In genomic region chr2:68828887-68829708, GRCh38 we compare ENCODE assay signal across 1 cellular context.
A peak's percentile ranks its signal among the peaks of the same experiment; 100 is the strongest.
TF ChIP-seq lines count a peak whose summit lies in the region.

No MANE protein-coding gene starts in this region.

TF ChIP-seq in K562, 482 proteins besides CTCF, POLR2A, EP300 and RAD21 (continued from another document):
- no peak for TF ChIP-seq IRF9 (tag; IDR thresholded peaks at IDR 0.05)
- TF ChIP-seq STAT5A (IDR thresholded peaks at IDR 0.05; ENCODE audit: borderline replicate concordance, low read length): no peak
- TF ChIP-seq, protein P1, sequence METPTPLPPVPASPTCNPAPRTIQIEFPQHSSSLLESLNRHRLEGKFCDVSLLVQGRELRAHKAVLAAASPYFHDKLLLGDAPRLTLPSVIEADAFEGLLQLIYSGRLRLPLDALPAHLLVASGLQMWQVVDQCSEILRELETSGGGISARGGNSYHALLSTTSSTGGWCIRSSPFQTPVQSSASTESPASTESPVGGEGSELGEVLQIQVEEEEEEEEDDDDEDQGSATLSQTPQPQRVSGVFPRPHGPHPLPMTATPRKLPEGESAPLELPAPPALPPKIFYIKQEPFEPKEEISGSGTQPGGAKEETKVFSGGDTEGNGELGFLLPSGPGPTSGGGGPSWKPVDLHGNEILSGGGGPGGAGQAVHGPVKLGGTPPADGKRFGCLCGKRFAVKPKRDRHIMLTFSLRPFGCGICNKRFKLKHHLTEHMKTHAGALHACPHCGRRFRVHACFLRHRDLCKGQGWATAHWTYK (CRISPR knock-in tag; IDR thresholded peaks at IDR 0.05): no peak
- TF ChIP-seq, protein P2, sequence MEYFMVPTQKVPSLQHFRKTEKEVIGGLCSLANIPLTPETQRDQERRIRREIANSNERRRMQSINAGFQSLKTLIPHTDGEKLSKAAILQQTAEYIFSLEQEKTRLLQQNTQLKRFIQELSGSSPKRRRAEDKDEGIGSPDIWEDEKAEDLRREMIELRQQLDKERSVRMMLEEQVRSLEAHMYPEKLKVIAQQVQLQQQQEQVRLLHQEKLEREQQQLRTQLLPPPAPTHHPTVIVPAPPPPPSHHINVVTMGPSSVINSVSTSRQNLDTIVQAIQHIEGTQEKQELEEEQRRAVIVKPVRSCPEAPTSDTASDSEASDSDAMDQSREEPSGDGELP (CRISPR knock-in tag; IDR thresholded peaks at IDR 0.05; ENCODE audit: borderline replicate concordance): peak; percentile 55; the same call in 1 of the 2 replicates
- TF ChIP-seq, protein P3, sequence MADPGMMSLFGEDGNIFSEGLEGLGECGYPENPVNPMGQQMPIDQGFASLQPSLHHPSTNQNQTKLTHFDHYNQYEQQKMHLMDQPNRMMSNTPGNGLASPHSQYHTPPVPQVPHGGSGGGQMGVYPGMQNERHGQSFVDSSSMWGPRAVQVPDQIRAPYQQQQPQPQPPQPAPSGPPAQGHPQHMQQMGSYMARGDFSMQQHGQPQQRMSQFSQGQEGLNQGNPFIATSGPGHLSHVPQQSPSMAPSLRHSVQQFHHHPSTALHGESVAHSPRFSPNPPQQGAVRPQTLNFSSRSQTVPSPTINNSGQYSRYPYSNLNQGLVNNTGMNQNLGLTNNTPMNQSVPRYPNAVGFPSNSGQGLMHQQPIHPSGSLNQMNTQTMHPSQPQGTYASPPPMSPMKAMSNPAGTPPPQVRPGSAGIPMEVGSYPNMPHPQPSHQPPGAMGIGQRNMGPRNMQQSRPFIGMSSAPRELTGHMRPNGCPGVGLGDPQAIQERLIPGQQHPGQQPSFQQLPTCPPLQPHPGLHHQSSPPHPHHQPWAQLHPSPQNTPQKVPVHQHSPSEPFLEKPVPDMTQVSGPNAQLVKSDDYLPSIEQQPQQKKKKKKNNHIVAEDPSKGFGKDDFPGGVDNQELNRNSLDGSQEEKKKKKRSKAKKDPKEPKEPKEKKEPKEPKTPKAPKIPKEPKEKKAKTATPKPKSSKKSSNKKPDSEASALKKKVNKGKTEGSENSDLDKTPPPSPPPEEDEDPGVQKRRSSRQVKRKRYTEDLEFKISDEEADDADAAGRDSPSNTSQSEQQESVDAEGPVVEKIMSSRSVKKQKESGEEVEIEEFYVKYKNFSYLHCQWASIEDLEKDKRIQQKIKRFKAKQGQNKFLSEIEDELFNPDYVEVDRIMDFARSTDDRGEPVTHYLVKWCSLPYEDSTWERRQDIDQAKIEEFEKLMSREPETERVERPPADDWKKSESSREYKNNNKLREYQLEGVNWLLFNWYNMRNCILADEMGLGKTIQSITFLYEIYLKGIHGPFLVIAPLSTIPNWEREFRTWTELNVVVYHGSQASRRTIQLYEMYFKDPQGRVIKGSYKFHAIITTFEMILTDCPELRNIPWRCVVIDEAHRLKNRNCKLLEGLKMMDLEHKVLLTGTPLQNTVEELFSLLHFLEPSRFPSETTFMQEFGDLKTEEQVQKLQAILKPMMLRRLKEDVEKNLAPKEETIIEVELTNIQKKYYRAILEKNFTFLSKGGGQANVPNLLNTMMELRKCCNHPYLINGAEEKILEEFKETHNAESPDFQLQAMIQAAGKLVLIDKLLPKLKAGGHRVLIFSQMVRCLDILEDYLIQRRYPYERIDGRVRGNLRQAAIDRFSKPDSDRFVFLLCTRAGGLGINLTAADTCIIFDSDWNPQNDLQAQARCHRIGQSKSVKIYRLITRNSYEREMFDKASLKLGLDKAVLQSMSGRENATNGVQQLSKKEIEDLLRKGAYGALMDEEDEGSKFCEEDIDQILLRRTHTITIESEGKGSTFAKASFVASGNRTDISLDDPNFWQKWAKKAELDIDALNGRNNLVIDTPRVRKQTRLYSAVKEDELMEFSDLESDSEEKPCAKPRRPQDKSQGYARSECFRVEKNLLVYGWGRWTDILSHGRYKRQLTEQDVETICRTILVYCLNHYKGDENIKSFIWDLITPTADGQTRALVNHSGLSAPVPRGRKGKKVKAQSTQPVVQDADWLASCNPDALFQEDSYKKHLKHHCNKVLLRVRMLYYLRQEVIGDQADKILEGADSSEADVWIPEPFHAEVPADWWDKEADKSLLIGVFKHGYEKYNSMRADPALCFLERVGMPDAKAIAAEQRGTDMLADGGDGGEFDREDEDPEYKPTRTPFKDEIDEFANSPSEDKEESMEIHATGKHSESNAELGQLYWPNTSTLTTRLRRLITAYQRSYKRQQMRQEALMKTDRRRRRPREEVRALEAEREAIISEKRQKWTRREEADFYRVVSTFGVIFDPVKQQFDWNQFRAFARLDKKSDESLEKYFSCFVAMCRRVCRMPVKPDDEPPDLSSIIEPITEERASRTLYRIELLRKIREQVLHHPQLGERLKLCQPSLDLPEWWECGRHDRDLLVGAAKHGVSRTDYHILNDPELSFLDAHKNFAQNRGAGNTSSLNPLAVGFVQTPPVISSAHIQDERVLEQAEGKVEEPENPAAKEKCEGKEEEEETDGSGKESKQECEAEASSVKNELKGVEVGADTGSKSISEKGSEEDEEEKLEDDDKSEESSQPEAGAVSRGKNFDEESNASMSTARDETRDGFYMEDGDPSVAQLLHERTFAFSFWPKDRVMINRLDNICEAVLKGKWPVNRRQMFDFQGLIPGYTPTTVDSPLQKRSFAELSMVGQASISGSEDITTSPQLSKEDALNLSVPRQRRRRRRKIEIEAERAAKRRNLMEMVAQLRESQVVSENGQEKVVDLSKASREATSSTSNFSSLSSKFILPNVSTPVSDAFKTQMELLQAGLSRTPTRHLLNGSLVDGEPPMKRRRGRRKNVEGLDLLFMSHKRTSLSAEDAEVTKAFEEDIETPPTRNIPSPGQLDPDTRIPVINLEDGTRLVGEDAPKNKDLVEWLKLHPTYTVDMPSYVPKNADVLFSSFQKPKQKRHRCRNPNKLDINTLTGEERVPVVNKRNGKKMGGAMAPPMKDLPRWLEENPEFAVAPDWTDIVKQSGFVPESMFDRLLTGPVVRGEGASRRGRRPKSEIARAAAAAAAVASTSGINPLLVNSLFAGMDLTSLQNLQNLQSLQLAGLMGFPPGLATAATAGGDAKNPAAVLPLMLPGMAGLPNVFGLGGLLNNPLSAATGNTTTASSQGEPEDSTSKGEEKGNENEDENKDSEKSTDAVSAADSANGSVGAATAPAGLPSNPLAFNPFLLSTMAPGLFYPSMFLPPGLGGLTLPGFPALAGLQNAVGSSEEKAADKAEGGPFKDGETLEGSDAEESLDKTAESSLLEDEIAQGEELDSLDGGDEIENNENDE (IDR thresholded peaks at IDR 0.05; ENCODE audit: low read depth, low read length): no peak
- TF ChIP-seq POU5F1 (IDR thresholded peaks at IDR 0.05; ENCODE audit: borderline replicate concordance, low read depth, low read length, partially characterized antibody): no peak
- TF ChIP-seq PHF20 (IDR thresholded peaks at IDR 0.05; ENCODE audit: partially characterized antibody): no peak
- no peak for TF ChIP-seq CGGBP1 (CRISPR knock-in tag; IDR thresholded peaks at IDR 0.05)
TF ChIP-seq in K562: peak in this region for 102.
